1 cellular context compared by ENCODE assay signal in the genomic region with DNA sequence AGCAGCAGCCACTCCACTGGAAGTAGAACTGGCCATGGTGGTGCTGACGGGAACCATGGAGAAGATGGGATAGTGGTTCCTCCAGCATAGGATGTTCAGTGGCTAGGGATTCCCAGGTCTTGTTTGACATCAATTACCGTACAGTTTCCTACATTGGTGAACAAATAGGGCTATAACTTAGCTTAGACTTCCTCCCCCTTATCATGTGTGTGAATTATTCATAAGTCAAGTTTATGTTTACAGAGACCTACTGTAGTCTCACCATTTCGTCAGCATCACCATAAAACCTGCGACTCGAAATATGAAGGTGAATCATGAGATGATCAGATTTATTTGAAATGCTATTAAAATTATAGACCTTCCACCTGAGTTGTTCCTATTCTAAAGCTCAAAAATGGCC.
TF ChIP-seq lines count a peak whose summit lies in the region.

No MANE protein-coding gene starts in this region.

TF ChIP-seq in A549, 52 proteins besides CTCF, POLR2A, EP300 and RAD21 (continued from another document):
- TF ChIP-seq, protein P1, sequence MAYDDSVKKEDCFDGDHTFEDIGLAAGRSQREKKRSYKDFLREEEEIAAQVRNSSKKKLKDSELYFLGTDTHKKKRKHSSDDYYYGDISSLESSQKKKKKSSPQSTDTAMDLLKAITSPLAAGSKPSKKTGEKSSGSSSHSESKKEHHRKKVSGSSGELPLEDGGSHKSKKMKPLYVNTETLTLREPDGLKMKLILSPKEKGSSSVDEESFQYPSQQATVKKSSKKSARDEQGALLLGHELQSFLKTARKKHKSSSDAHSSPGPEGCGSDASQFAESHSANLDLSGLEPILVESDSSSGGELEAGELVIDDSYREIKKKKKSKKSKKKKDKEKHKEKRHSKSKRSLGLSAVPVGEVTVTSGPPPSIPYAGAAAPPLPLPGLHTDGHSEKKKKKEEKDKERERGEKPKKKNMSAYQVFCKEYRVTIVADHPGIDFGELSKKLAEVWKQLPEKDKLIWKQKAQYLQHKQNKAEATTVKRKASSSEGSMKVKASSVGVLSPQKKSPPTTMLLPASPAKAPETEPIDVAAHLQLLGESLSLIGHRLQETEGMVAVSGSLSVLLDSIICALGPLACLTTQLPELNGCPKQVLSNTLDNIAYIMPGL (CRISPR knock-in tag; IDR thresholded peaks at IDR 0.05; ENCODE audit: borderline replicate concordance), result no peak
- TF ChIP-seq FOXS1 (CRISPR knock-in tag; IDR thresholded peaks at IDR 0.05) (no peak), CEBPB (IDR thresholded peaks at IDR 0.05) (no peak), ZFP36 (IDR thresholded peaks at IDR 0.05; ENCODE audit: borderline replicate concordance, partially characterized antibody) (no peak), NPAS2 (CRISPR knock-in tag; IDR thresholded peaks at IDR 0.05; ENCODE audit: borderline replicate concordance) (no peak), ZNF302 (CRISPR knock-in tag; IDR thresholded peaks at IDR 0.05) (no peak), BHLHE40 (IDR thresholded peaks at IDR 0.05; ENCODE audit: low read depth, low read length) (no peak), CHD2 (IDR thresholded peaks at IDR 0.05; ENCODE audit: low read length, partially characterized antibody) (no peak), HDAC2 (IDR thresholded peaks at IDR 0.05) (no peak), RARB (CRISPR knock-in tag; IDR thresholded peaks at IDR 0.05) (no peak), RFX5 (IDR thresholded peaks at IDR 0.05) (no peak), RNF2 (IDR thresholded peaks at IDR 0.05; ENCODE audit: borderline replicate concordance, low read depth) (no peak)
- TF ChIP-seq, protein P2, sequence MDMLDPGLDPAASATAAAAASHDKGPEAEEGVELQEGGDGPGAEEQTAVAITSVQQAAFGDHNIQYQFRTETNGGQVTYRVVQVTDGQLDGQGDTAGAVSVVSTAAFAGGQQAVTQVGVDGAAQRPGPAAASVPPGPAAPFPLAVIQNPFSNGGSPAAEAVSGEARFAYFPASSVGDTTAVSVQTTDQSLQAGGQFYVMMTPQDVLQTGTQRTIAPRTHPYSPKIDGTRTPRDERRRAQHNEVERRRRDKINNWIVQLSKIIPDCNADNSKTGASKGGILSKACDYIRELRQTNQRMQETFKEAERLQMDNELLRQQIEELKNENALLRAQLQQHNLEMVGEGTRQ (IDR thresholded peaks at IDR 0.05), result no peak
- TF ChIP-seq, protein P3, sequence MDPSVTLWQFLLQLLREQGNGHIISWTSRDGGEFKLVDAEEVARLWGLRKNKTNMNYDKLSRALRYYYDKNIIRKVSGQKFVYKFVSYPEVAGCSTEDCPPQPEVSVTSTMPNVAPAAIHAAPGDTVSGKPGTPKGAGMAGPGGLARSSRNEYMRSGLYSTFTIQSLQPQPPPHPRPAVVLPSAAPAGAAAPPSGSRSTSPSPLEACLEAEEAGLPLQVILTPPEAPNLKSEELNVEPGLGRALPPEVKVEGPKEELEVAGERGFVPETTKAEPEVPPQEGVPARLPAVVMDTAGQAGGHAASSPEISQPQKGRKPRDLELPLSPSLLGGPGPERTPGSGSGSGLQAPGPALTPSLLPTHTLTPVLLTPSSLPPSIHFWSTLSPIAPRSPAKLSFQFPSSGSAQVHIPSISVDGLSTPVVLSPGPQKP (IDR thresholded peaks at IDR 0.05; ENCODE audit: low read depth, low read length), result no peak
